ENCODE assay signal across 1 cellular context in genomic region chr15:85473455-85473854, GRCh38.
TF ChIP-seq lines count a peak whose summit lies in the region.

No MANE protein-coding gene starts in this region.

TF ChIP-seq in HCT116, 20 proteins besides CTCF, POLR2A, EP300 and RAD21 (continued from another document):
- TF ChIP-seq MAX (IDR thresholded peaks at IDR 0.05) (no peak), POLR2AphosphoS5 (IDR thresholded peaks at IDR 0.05; ENCODE audit: low read depth, low read length) (no peak), ZNF274 (IDR thresholded peaks at IDR 0.05; ENCODE audit: low read depth, low read length) (no peak), FOSL1 (IDR thresholded peaks at IDR 0.05; ENCODE audit: low read depth) (no peak)
